ENCODE assay signal across 10 cellular contexts in the genomic region with DNA sequence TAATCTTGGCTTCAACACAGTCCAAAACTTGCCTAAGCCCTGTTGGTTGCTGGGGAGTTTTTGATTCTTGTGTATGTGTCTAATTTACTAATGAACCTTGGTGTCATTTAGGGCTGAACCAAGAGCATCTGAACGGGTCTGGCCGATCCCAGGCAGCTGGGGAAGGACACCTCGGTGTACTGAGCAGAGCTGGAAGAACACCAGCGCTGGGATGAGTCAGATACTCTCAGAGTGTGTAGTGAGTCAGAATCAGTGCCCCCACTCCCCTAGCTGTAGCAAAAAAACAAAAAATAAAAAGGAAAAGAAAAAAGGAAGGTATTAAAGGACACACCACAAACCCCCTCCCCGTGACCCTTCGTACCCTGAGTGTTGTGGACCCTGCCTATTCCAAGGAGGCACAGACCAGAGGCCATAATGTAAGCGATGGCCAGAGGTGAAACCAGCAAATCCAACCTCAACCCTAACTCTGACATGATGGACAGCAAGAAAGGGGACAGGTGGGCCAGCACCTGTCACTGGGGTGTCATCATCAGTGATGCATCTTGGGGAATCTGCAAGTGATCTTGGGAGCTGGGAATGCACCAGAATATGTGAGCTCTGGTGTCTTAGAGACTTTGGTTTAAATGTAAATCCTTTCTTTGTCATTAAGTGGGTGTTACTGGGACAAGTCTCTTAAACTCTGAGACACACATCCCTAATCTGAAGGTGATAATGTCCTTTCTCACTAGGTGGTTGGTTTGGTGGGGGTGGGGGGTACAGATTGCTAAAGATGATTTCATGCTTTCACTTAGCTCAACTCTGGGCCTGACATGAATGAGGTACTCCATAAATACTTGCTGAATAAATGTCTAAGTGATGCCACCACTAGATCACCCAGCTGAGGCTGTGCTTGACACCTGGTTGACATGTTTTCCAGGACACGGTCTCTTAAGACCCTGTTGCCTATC. TPM values are rescaled to one million over a fixed set of nuclear protein-coding genes. Genes with fewer than 3 reads are reported as not detected.
DNase-seq lines count a peak whose midpoint lies in the region; ATAC-seq and TF ChIP-seq lines count a peak whose summit lies in the region.
"Had no signal": no experiment of that assay in that cellular context is flagged by ENCODE, and none has a peak within 500 bp of the region (broad histone marks: within the 10 kb centered on the region; RNA-seq: fewer than 3 reads in every experiment).

No MANE protein-coding gene starts in this region.

- peaks cover 0 to 18% (median 9%) of the 10 kb centered on the region in 4 donors for H3K4me1 ChIP-seq in tibial nerve

- no peak for ATAC-seq in HG02840 (IDR thresholded peaks at IDR 0.05; ENCODE audit: low FRiP score, unreplicated experiment)

- H3K4me3 Mint-ChIP-seq in activated CD4-positive, alpha-beta T cell treated with anti-CD3 and anti-CD28 coated beads, Interleukin-2, amount 10 ng/mL, durations not matched to agents 7 days and 5 days: no peak overlapping the region
- H3K4me3 Mint-ChIP-seq in activated T-helper 2 cell treated with anti-CD3 and anti-CD28 coated beads, Interferon-gamma antibody, Interleukin-2, Interleukin-4, amounts not matched to agents 10 μg/mL and 5 μg/mL and 100 μg/mL, durations not matched to agents 14 hours and 24 hours and 36 hours (ENCODE audit: low read depth): no peak overlapping the region
- H3K4me3 Mint-ChIP-seq: naive B cell had no signal

- in situ Hi-C loops in astrocyte of the cerebellum (cut with HindIII; ENCODE audit: low sequenced_read_pairs): loop anchor here (5.0 kb wide), 1 partner anchor 50 kb away; no protein-coding TSS in a partner anchor

- H3K36me3 ChIP-seq in tibial nerve: no peaks in the 10 kb centered on the region
- H3K36me3 ChIP-seq: BLaER1 treated with 17β-estradiol and CSF1 and Interleukin-3, amounts not matched to agents 10 nM and 100 nM had no signal

- POLR2A ChIA-PET in activated CD4-positive, alpha-beta T cell treated with anti-CD3 and anti-CD28 coated beads, Interleukin-2, amount 10 ng/mL, durations not matched to agents 7 days and 5 days (lab: Charles Lee): no interaction called here

- no peaks in the 10 kb centered on the region for H3K36me3 Mint-ChIP-seq in activated CD4-positive, alpha-beta T cell treated with anti-CD3 and anti-CD28 coated beads, Interleukin-2, amount 10 ng/mL, durations not matched to agents 7 days and 5 days (ENCODE audit: low read depth)
- H3K36me3 Mint-ChIP-seq in activated T-helper 2 cell treated with anti-CD3 and anti-CD28 coated beads, Interferon-gamma antibody, Interleukin-2, Interleukin-4, amounts not matched to agents 10 μg/mL and 5 μg/mL and 100 μg/mL, durations not matched to agents 14 hours and 24 hours and 36 hours (ENCODE audit: low read depth): no peaks in the 10 kb centered on the region
- H3K36me3 Mint-ChIP-seq: naive B cell had no signal

- no peak for TF ChIP-seq CTCF in astrocyte of the cerebellum (IDR thresholded peaks at IDR 0.05; ENCODE audit: low read depth, low read length, missing control alignments)
- no peak for TF ChIP-seq CTCF in tibial nerve (IDR thresholded peaks at IDR 0.05)

- peak in 1 of 2 donors; percentile 23 for TF ChIP-seq EP300 in tibial nerve (IDR thresholded peaks at IDR 0.05)

- CTCF ChIA-PET in activated CD4-positive, alpha-beta T cell treated with anti-CD3 and anti-CD28 coated beads, Interleukin-2, amount 10 ng/mL, durations not matched to agents 7 days and 5 days (lab: Charles Lee): interaction anchor here (1.4 kb wide), 1 partner anchor 47 kb away, joined by 5 read pairs; no protein-coding TSS in a partner anchor

- peak; percentile 35 for DNase-seq in activated CD4-positive, alpha-beta T cell treated with anti-CD3 and anti-CD28 coated beads for 48 hours
- DNase-seq in activated CD4-positive, alpha-beta T cell treated with anti-CD3 and anti-CD28 coated beads, Interleukin-2, amount 10 ng/mL, durations not matched to agents 7 days and 5 days: no peak
- DNase-seq in astrocyte of the cerebellum (ENCODE audit: low read depth): peak; percentile 63
- peak; percentile 67 for DNase-seq in kidney tubule cell (ENCODE audit: low spot score)
- peak; percentile 43 to 83 for DNase-seq in tibial nerve (ENCODE audit: low spot score in 2 of 2)
- no peak for DNase-seq in SHP77 treated with DMSO at 0.1 percent for 48 hours (lab: John Stamatoyannopoulos, UW)
- no peak for DNase-seq in activated T-helper 2 cell treated with anti-CD3 and anti-CD28 coated beads, Interferon-gamma antibody, Interleukin-2, Interleukin-4, amounts not matched to agents 10 μg/mL and 5 μg/mL and 100 μg/mL, durations not matched to agents 14 hours and 24 hours and 36 hours (ENCODE audit: low spot score)
- DNase-seq: naive B cell had no signal

- WGBS in tibial nerve, 2 donors: 64 to 74% methylated on average over 8 of the region's 8 CpGs

- H3K4me1 Mint-ChIP-seq in activated CD4-positive, alpha-beta T cell treated with anti-CD3 and anti-CD28 coated beads, Interleukin-2, amount 10 ng/mL, durations not matched to agents 7 days and 5 days: peaks cover 4% of the 10 kb centered on the region
- peaks cover 10% of the 10 kb centered on the region for H3K4me1 Mint-ChIP-seq in activated T-helper 2 cell treated with anti-CD3 and anti-CD28 coated beads, Interferon-gamma antibody, Interleukin-2, Interleukin-4, amounts not matched to agents 10 μg/mL and 5 μg/mL and 100 μg/mL, durations not matched to agents 14 hours and 24 hours and 36 hours (ENCODE audit: low read depth)
- H3K4me1 Mint-ChIP-seq: naive B cell had no signal

- intact Hi-C loops in activated T-helper 2 cell treated with anti-CD3 and anti-CD28 coated beads, Interferon-gamma antibody, Interleukin-2, Interleukin-4, amounts not matched to agents 10 μg/mL and 5 μg/mL and 100 μg/mL, durations not matched to agents 14 hours and 24 hours and 36 hours (cut with micrococcal nuclease): no loop called here

- H3K27ac ChIP-seq in tibial nerve: peak overlapping the region in 1 of 4 donors; percentile 2

- no peak overlapping the region for H3K27ac Mint-ChIP-seq in activated CD4-positive, alpha-beta T cell treated with anti-CD3 and anti-CD28 coated beads, Interleukin-2, amount 10 ng/mL, durations not matched to agents 7 days and 5 days
- H3K27ac Mint-ChIP-seq in activated T-helper 2 cell treated with anti-CD3 and anti-CD28 coated beads, Interferon-gamma antibody, Interleukin-2, Interleukin-4, amounts not matched to agents 10 μg/mL and 5 μg/mL and 100 μg/mL, durations not matched to agents 14 hours and 24 hours and 36 hours: no peak overlapping the region
- H3K27ac Mint-ChIP-seq: naive B cell had no signal

- H3K4me3 ChIP-seq in astrocyte of the cerebellum (ENCODE audit: low read depth, low read length) (no peak overlapping the region), tibial nerve (no peak overlapping the region)
- H3K4me3 ChIP-seq: BLaER1 treated with 17β-estradiol and CSF1 and Interleukin-3, amounts not matched to agents 10 nM and 100 nM had no signal

- no peaks in the 10 kb centered on the region for H3K9me3 ChIP-seq in tibial nerve
- H3K9me3 ChIP-seq: BLaER1 treated with 17β-estradiol and CSF1 and Interleukin-3, amounts not matched to agents 10 nM and 100 nM had no signal

- H3K9me3 Mint-ChIP-seq in activated CD4-positive, alpha-beta T cell treated with anti-CD3 and anti-CD28 coated beads, Interleukin-2, amount 10 ng/mL, durations not matched to agents 7 days and 5 days: no peaks in the 10 kb centered on the region
- H3K9me3 Mint-ChIP-seq in activated T-helper 2 cell treated with anti-CD3 and anti-CD28 coated beads, Interferon-gamma antibody, Interleukin-2, Interleukin-4, amounts not matched to agents 10 μg/mL and 5 μg/mL and 100 μg/mL, durations not matched to agents 14 hours and 24 hours and 36 hours: no peaks in the 10 kb centered on the region
- H3K9me3 Mint-ChIP-seq: naive B cell had no signal

- H3K27me3 ChIP-seq in tibial nerve: no peaks in the 10 kb centered on the region
- H3K27me3 ChIP-seq: BLaER1 treated with 17β-estradiol and CSF1 and Interleukin-3, amounts not matched to agents 10 nM and 100 nM had no signal

- TF ChIP-seq POLR2A in tibial nerve (IDR thresholded peaks at IDR 0.05): no peak

- peaks cover 3% of the 10 kb centered on the region for H3K27me3 Mint-ChIP-seq in activated CD4-positive, alpha-beta T cell treated with anti-CD3 and anti-CD28 coated beads, Interleukin-2, amount 10 ng/mL, durations not matched to agents 7 days and 5 days
- H3K27me3 Mint-ChIP-seq in activated T-helper 2 cell treated with anti-CD3 and anti-CD28 coated beads, Interferon-gamma antibody, Interleukin-2, Interleukin-4, amounts not matched to agents 10 μg/mL and 5 μg/mL and 100 μg/mL, durations not matched to agents 14 hours and 24 hours and 36 hours (ENCODE audit: low read depth): peaks cover 11% of the 10 kb centered on the region

RNA-seq across cellular contexts. Expression of gene NCOA1, which starts 34.2 kb away (rescaled TPM):
- total RNA-seq in activated CD4-positive, alpha-beta T cell treated with anti-CD3 and anti-CD28 coated beads, Interleukin-2, amount 10 ng/mL, durations not matched to agents 7 days and 5 days: 10 to 100 TPM; 18.4 to 22.8 TPM
- 10 to 100 TPM; 57.0 to 78.9 (median 59.3) TPM for total RNA-seq in tibial nerve
- total RNA-seq in activated T-helper 2 cell treated with anti-CD3 and anti-CD28 coated beads, Interferon-gamma antibody, Interleukin-2, Interleukin-4, amounts not matched to agents 10 μg/mL and 5 μg/mL and 100 μg/mL, durations not matched to agents 14 hours and 24 hours and 36 hours: 28.2 and 28.3 TPM in 2 replicates

Comparison
In these comparisons a context has a peak if more than half of its experiments do, and no peak if none do; other contexts are left out.
1. DNase-seq: peak in activated CD4-positive, alpha-beta T cell treated with anti-CD3 and anti-CD28 coated beads for 48 hours (single experiment), astrocyte of the cerebellum (single experiment), kidney tubule cell (single experiment) and tibial nerve (2 of 2); none in activated CD4-positive, alpha-beta T cell treated with anti-CD3 and anti-CD28 coated beads, Interleukin-2, amount 10 ng/mL, durations not matched to agents 7 days and 5 days (single experiment), SHP77 treated with DMSO at 0.1 percent for 48 hours (single experiment) and activated T-helper 2 cell treated with anti-CD3 and anti-CD28 coated beads, Interferon-gamma antibody, Interleukin-2, Interleukin-4, amounts not matched to agents 10 μg/mL and 5 μg/mL and 100 μg/mL, durations not matched to agents 14 hours and 24 hours and 36 hours (single experiment).